ENCODE assay signal across 1 cellular context in the genomic region with DNA sequence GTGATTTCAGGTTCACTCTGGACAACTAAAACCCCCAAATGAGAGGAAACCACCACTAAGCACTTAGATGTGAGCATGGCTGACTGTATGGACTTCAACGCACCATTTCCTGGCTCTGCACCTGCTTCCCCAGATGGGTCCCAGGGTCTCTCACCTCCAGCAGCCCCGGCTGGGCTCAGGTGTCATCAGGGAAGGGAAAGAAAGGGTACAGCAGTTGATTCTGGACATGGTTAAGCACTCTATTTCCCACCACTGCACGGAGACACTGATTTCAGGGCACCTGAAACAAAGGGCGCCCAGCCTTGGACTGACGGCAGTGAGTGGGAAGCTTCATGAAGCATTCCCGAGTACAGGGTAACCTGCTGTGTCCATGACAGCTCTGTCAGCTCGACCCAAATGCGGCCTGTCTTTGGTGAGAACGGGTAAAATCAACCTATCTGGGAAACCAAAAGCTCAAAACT.
TF ChIP-seq lines count a peak whose summit lies in the region.

No MANE protein-coding gene starts in this region.

TF ChIP-seq in GM12878, 131 proteins besides CTCF, POLR2A, EP300 and RAD21:
- TF ChIP-seq EED (IDR thresholded peaks at IDR 0.05; ENCODE audit: low read depth): peak; percentile 26; the same call in 1 of the 2 replicates
- no peak for TF ChIP-seq CHD1 (IDR thresholded peaks at IDR 0.05; ENCODE audit: low read depth, low read length)
- TF ChIP-seq RUNX3 (IDR thresholded peaks at IDR 0.05; ENCODE audit: low read length): peak; percentile 20; the same call in 1 of the 2 replicates
